8 cellular contexts compared by ENCODE assay signal in the genomic region with DNA sequence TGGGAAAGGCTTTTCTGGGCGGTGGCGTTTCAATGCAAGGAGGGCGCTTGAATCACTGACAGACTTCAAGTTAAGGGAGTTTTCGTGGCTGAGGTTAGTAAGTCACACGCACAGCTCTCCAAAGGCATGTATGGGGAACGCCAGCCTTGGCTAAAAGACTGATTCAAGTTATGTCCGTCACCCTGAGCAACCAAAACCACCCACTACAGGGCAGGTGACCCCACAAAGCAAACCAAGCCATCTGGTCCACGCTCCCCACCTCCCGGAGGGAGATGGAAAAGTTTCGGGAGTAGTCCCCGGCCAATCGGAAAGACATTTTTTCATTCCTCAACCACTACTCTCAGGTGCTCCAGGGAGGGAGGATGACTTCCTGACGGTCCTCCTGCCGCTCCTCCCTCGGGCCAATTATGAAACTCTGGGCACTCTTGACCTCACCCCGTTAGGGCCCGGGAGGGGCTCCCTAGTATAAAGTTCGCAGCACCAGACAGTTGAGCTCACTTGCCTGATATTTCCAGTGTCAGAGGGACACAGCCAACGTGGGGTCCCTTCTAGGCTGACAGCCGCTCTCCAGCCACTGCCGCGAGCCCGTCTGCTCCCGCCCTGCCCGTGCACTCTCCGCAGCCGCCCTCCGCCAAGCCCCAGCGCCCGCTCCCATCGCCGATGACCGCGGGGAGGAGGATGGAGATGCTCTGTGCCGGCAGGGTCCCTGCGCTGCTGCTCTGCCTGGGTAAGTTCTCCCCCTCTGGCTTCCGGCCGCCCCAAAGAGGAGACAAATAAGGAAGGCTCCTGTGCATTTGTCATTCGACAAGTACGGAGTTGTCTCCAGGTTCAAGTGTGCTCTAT. TPM values are rescaled to one million over a fixed set of nuclear protein-coding genes. Genes with fewer than 3 reads are reported as not detected.
DNase-seq lines count a peak whose midpoint lies in the region; ATAC-seq and TF ChIP-seq lines count a peak whose summit lies in the region.

A gene with protein sequence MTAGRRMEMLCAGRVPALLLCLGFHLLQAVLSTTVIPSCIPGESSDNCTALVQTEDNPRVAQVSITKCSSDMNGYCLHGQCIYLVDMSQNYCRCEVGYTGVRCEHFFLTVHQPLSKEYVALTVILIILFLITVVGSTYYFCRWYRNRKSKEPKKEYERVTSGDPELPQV (plus strand): TSS at position 497 of the 843 bp plus-strand sequence. CDS start 164 bp downstream, at position 661.

- no peak within 1 kb of the TSS for H3K9ac ChIP-seq in parathyroid adenoma

- H3K4me1 ChIP-seq in heart left ventricle (peaks cover 0 to 22% (median 10%) of the 10 kb centered on the region in 12 donors), parathyroid adenoma (no peaks in the 10 kb centered on the region)

- H3K79me2 ChIP-seq in parathyroid adenoma, result no peaks in the 10 kb centered on the region

- intact Hi-C loops in heart left ventricle (cut with DNase I), result no loop called here

- DNase-seq in stimulated activated CD4-positive, alpha-beta T cell treated with anti-CD3 and anti-CD28 coated beads, Interleukin-15, amount 100 ng/mL, for 24 hours, result peak; percentile 35
- DNase-seq in stimulated activated CD4-positive, alpha-beta T cell treated with anti-CD3 and anti-CD28 coated beads, Interleukin-4, amount 100 ng/mL, for 4 hours, result no peak
- DNase-seq in activated T-cell treated with anti-CD3 and anti-CD28 coated beads, Interleukin-2, amount 50 U/mL, for 48 hours, result peak; percentile 34 to 35
- DNase-seq in heart left ventricle (peak; percentile 8 to 72 (median 31)), occipital lobe (lab: John Stamatoyannopoulos, UW) (no peak), RPMI8226 (no peak)

- peaks cover 0 to 62% (median 17%) of the 10 kb centered on the region in 9 donors for H3K27me3 ChIP-seq in heart left ventricle
- H3K27me3 ChIP-seq in parathyroid adenoma (ENCODE audit: control insufficient read depth, insufficient read depth, low read length), result peaks cover 6% of the 10 kb centered on the region

- ATAC-seq in HG03342 (IDR thresholded peaks at IDR 0.05; ENCODE audit: unreplicated experiment) (peak; percentile 46), heart left ventricle (peak in 3 of 4 donors; percentile 18 to 64 (median 52))

- no peaks in the 10 kb centered on the region for H3K36me3 ChIP-seq in heart left ventricle
- H3K36me3 ChIP-seq in parathyroid adenoma (ENCODE audit: control insufficient read depth, insufficient read depth, low read length), result no peaks in the 10 kb centered on the region

- H3K27ac ChIP-seq in heart left ventricle (peak within 1 kb of the TSS in 2 of 12 donors; percentile 24 to 45), parathyroid adenoma (no peak within 1 kb of the TSS)

- H3K4me2 ChIP-seq in parathyroid adenoma (ENCODE audit: low read length), result peak within 1 kb of the TSS; percentile 57

- H3K4me3 ChIP-seq in heart left ventricle, result peak within 1 kb of the TSS in 10 of 12 donors; percentile 10 to 58 (median 32)
- peak within 1 kb of the TSS; percentile 27 for H3K4me3 ChIP-seq in parathyroid adenoma (ENCODE audit: low read depth, low read length)

- H3K9me3 ChIP-seq in heart left ventricle (no peaks in the 10 kb centered on the region), parathyroid adenoma (ENCODE audit: control insufficient read depth, low read length) (no peaks in the 10 kb centered on the region)

- TF ChIP-seq CTCF in heart left ventricle (IDR thresholded peaks at IDR 0.05) (no peak), parathyroid adenoma (IDR thresholded peaks at IDR 0.05) (no peak)

- no peak for TF ChIP-seq POLR2A in heart left ventricle (IDR thresholded peaks at IDR 0.05)

- WGBS in heart left ventricle, 4 donors, result 9 to 18% (median 11%) methylated on average over 30 to 40 of the region's 40 CpGs

- H2AFZ ChIP-seq in parathyroid adenoma, result no peak within 1 kb of the TSS

RNA-seq across cellular contexts. Expression of the gene that starts here (rescaled TPM):
- total RNA-seq in heart left ventricle (1 to 10 TPM in 3 of 9 donors, under 1 TPM in 3, not detected in 3; 0.09 to 8.6 (median 0.83) TPM), occipital lobe (under 0.01 TPM)
- polyA plus RNA-seq in heart left ventricle, result 1 to 10 TPM in 1 of 2 donors, under 1 TPM in 1; 0.23 to 1.2 TPM

Comparison
In these comparisons a context has a peak if more than half of its experiments do, and no peak if none do; other contexts are left out.
1. DNase-seq: peak in stimulated activated CD4-positive, alpha-beta T cell treated with anti-CD3 and anti-CD28 coated beads, Interleukin-15, amount 100 ng/mL, for 24 hours (single experiment), activated T-cell treated with anti-CD3 and anti-CD28 coated beads, Interleukin-2, amount 50 U/mL, for 48 hours (2 of 2) and heart left ventricle (5 of 5); none in stimulated activated CD4-positive, alpha-beta T cell treated with anti-CD3 and anti-CD28 coated beads, Interleukin-4, amount 100 ng/mL, for 4 hours (0 of 2), occipital lobe (single experiment) and RPMI8226 (single experiment).